9 cellular contexts compared by ENCODE assay signal in genomic region chr10:17805921-17806577, GRCh38. TPM values are rescaled to one million over a fixed set of nuclear protein-coding genes. Genes with fewer than 3 reads are reported as not detected.
A peak's percentile ranks its signal among the peaks of the same experiment; 100 is the strongest.
DNase-seq lines count a peak whose midpoint lies in the region; ATAC-seq, FAIRE-seq and TF ChIP-seq lines count a peak whose summit lies in the region.
"Had no signal": no experiment of that assay in that cellular context is flagged by ENCODE, and none has a peak within 500 bp of the region (broad histone marks: within the 10 kb centered on the region; RNA-seq: fewer than 3 reads in every experiment).

No MANE protein-coding gene starts in this region.

- H3K9me3 Mint-ChIP-seq in activated CD4-positive, alpha-beta memory T cell treated with anti-CD3 and anti-CD28 coated beads for 36 hours = no peaks in the 10 kb centered on the region
- no peaks in the 10 kb centered on the region for H3K9me3 Mint-ChIP-seq in activated CD4-positive, alpha-beta memory T cell treated with anti-CD3 and anti-CD28 coated beads, Interleukin-2, amount 10 ng/mL, durations not matched to agents 7 days and 5 days

- H3K27me3 Mint-ChIP-seq in activated CD4-positive, alpha-beta memory T cell treated with anti-CD3 and anti-CD28 coated beads for 36 hours = peaks cover 24% of the 10 kb centered on the region
- H3K27me3 Mint-ChIP-seq in activated CD4-positive, alpha-beta memory T cell treated with anti-CD3 and anti-CD28 coated beads, Interleukin-2, amount 10 ng/mL, durations not matched to agents 7 days and 5 days = peaks cover 13% of the 10 kb centered on the region

- H2AFZ ChIP-seq in smooth muscle cell (ENCODE audit: low read depth) = no peak overlapping the region

- DNase-seq in activated CD4-positive, alpha-beta memory T cell treated with anti-CD3 and anti-CD28 coated beads for 36 hours = peak; percentile 29
- no peak for DNase-seq in activated CD4-positive, alpha-beta memory T cell treated with anti-CD3 and anti-CD28 coated beads, Interleukin-2, amount 10 ng/mL, durations not matched to agents 7 days and 5 days
- DNase-seq in activated CD4-positive, alpha-beta T cell treated with anti-CD3 and anti-CD28 coated beads, Interleukin-2, amount 50 U/mL, for 48 hours = peak; percentile 26 to 28
- peak; percentile 3 for DNase-seq in stimulated activated CD4-positive, alpha-beta T cell treated with anti-CD3 and anti-CD28 coated beads, Interleukin-4, amount 100 ng/mL, for 1 hour
- DNase-seq in kidney (no peak), lower leg skin (ENCODE audit: low spot score in 2 of 2) (no peak), smooth muscle cell (lab: John Stamatoyannopoulos, UW; ENCODE audit: unreplicated experiment) (no peak)

- no peaks in the 10 kb centered on the region for H3K36me3 ChIP-seq in kidney (ENCODE audit: control insufficient read depth in 1 of 2, insufficient read depth in 2 of 2, low read length in 2 of 2)
- H3K36me3 ChIP-seq in smooth muscle cell (ENCODE audit: low read depth) = no peaks in the 10 kb centered on the region

- WGBS in lower leg skin, 2 donors = 54 to 71% methylated on average over 7 of the region's 7 CpGs
- WGBS in smooth muscle cell (ENCODE audit: low lambda C conversion rate) = 70% methylated on average over 7 of the region's 7 CpGs

- no peak for TF ChIP-seq POLR2A in lower leg skin (IDR thresholded peaks at IDR 0.05)

- H3K27me3 ChIP-seq in smooth muscle cell (ENCODE audit: low read depth) = no peaks in the 10 kb centered on the region

- no peak overlapping the region for H3K4me3 ChIP-seq in kidney (ENCODE audit: low read length in 2 of 2)
- H3K4me3 ChIP-seq in lower leg skin (ENCODE audit: low read depth, poor library complexity, severe bottlenecking) = no peak overlapping the region
- H3K4me3 ChIP-seq in smooth muscle cell = no peak overlapping the region

- CTCF ChIA-PET in activated CD4-positive, alpha-beta memory T cell treated with anti-CD3 and anti-CD28 coated beads for 36 hours (lab: Charles Lee) = no interaction called here
- CTCF ChIA-PET in activated CD4-positive, alpha-beta memory T cell treated with anti-CD3 and anti-CD28 coated beads, Interleukin-2, amount 10 ng/mL, durations not matched to agents 7 days and 5 days (lab: Charles Lee) = no interaction called here

- no peak overlapping the region for H3K4me3 Mint-ChIP-seq in activated CD4-positive, alpha-beta memory T cell treated with anti-CD3 and anti-CD28 coated beads for 36 hours
- no peak overlapping the region for H3K4me3 Mint-ChIP-seq in activated CD4-positive, alpha-beta memory T cell treated with anti-CD3 and anti-CD28 coated beads, Interleukin-2, amount 10 ng/mL, durations not matched to agents 7 days and 5 days

- no peaks in the 10 kb centered on the region for H3K79me2 ChIP-seq in smooth muscle cell (ENCODE audit: low read depth)

- H3K4me1 Mint-ChIP-seq in activated CD4-positive, alpha-beta memory T cell treated with anti-CD3 and anti-CD28 coated beads for 36 hours (ENCODE audit: low read depth) = peaks cover 15% of the 10 kb centered on the region
- H3K4me1 Mint-ChIP-seq in activated CD4-positive, alpha-beta memory T cell treated with anti-CD3 and anti-CD28 coated beads, Interleukin-2, amount 10 ng/mL, durations not matched to agents 7 days and 5 days = peaks cover 3% of the 10 kb centered on the region

- no peak overlapping the region for H3K9ac ChIP-seq in kidney (ENCODE audit: low read length in 2 of 2)
- no peak overlapping the region for H3K9ac ChIP-seq in smooth muscle cell (ENCODE audit: low read depth)

- H3K4me1 ChIP-seq in kidney (ENCODE audit: control insufficient read depth in 1 of 2, insufficient read depth in 1 of 2, low read depth in 1 of 2, low read length in 2 of 2) = no peaks in the 10 kb centered on the region
- no peaks in the 10 kb centered on the region for H3K4me1 ChIP-seq in smooth muscle cell (ENCODE audit: low read depth)

- H3K9me3 ChIP-seq in kidney (ENCODE audit: control insufficient read depth in 1 of 2, low read length in 2 of 2) = peaks cover 0 to 6% of the 10 kb centered on the region in 2 donors
- H3K9me3 ChIP-seq in smooth muscle cell (replicated peaks; ENCODE audit: low read depth) = no peaks in the 10 kb centered on the region

- no peak overlapping the region for H3K27ac Mint-ChIP-seq in activated CD4-positive, alpha-beta memory T cell treated with anti-CD3 and anti-CD28 coated beads for 36 hours
- H3K27ac Mint-ChIP-seq in activated CD4-positive, alpha-beta memory T cell treated with anti-CD3 and anti-CD28 coated beads, Interleukin-2, amount 10 ng/mL, durations not matched to agents 7 days and 5 days = no peak overlapping the region

- POLR2A ChIA-PET in activated CD4-positive, alpha-beta memory T cell treated with anti-CD3 and anti-CD28 coated beads for 36 hours (lab: Charles Lee) = no interaction called here
- POLR2A ChIA-PET in activated CD4-positive, alpha-beta memory T cell treated with anti-CD3 and anti-CD28 coated beads, Interleukin-2, amount 10 ng/mL, durations not matched to agents 7 days and 5 days (lab: Charles Lee) = no interaction called here

- no peaks in the 10 kb centered on the region for H3K36me3 Mint-ChIP-seq in activated CD4-positive, alpha-beta memory T cell treated with anti-CD3 and anti-CD28 coated beads for 36 hours
- no peaks in the 10 kb centered on the region for H3K36me3 Mint-ChIP-seq in activated CD4-positive, alpha-beta memory T cell treated with anti-CD3 and anti-CD28 coated beads, Interleukin-2, amount 10 ng/mL, durations not matched to agents 7 days and 5 days (ENCODE audit: low read depth)

- intact Hi-C loops in activated CD4-positive, alpha-beta memory T cell treated with anti-CD3 and anti-CD28 coated beads for 36 hours (cut with micrococcal nuclease) = no loop called here
- intact Hi-C loops in kidney (cut with DNase I) = no loop called here
- intact Hi-C loops in lower leg skin (cut with DNase I; ENCODE audit: low total_unique reads) = no loop called here

- H3K4me2 ChIP-seq in smooth muscle cell = no peak overlapping the region

- ATAC-seq in HG02678 (IDR thresholded peaks at IDR 0.05; ENCODE audit: unreplicated experiment) = peak; percentile 63

- H3K27ac ChIP-seq in kidney (ENCODE audit: low read depth in 2 of 2, low read length in 2 of 2) (no peak overlapping the region), smooth muscle cell (ENCODE audit: low read depth) (no peak overlapping the region)

- TF ChIP-seq CTCF in kidney (IDR thresholded peaks at IDR 0.05; ENCODE audit: borderline replicate concordance, extremely low read depth, insufficient read depth) (no peak), lower leg skin (IDR thresholded peaks at IDR 0.05) (no peak), smooth muscle cell (IDR thresholded peaks at IDR 0.05; ENCODE audit: borderline replicate concordance, insufficient read depth, poor library complexity, severe bottlenecking) (no peak)

- no peak for FAIRE-seq in kidney (lab: Jason Lieb, UNC)
- FAIRE-seq: endometrium had no signal

- H4K20me1 ChIP-seq in smooth muscle cell (ENCODE audit: low read depth) = no peaks in the 10 kb centered on the region

- H3F3A ChIP-seq in smooth muscle cell (ENCODE audit: low read depth) = no peaks in the 10 kb centered on the region

RNA-seq across cellular contexts. Expression of gene MRC1, which starts 3.1 kb away (rescaled TPM):
- under 1 TPM in 1 of 2 experiments, not detected in 1; 0.05 TPM for total RNA-seq in activated CD4-positive, alpha-beta memory T cell treated with anti-CD3 and anti-CD28 coated beads for 36 hours
- total RNA-seq in activated CD4-positive, alpha-beta memory T cell treated with anti-CD3 and anti-CD28 coated beads, Interleukin-2, amount 10 ng/mL, durations not matched to agents 7 days and 5 days = not detected
- total RNA-seq in kidney = 67.8 TPM
- 3.4 TPM for polyA plus RNA-seq in kidney (ENCODE audit: insufficient read depth, low read depth, low replicate concordance)
- total RNA-seq in lower leg skin = 10 to 100 TPM in 1 of 4 donors, 1 to 10 TPM in 3; 4.9 to 19.2 (median 8.6) TPM
- not detected in 2 replicates for total RNA-seq in smooth muscle cell
- polyA plus RNA-seq in smooth muscle cell = not detected in 2 replicates

RNA-seq across cellular contexts. Expression of gene TMEM236, which starts 54.0 kb away (rescaled TPM):
- total RNA-seq in activated CD4-positive, alpha-beta memory T cell treated with anti-CD3 and anti-CD28 coated beads for 36 hours = under 1 TPM; 0.07 to 0.10 TPM
- total RNA-seq in activated CD4-positive, alpha-beta memory T cell treated with anti-CD3 and anti-CD28 coated beads, Interleukin-2, amount 10 ng/mL, durations not matched to agents 7 days and 5 days = under 1 TPM; 0.08 to 0.15 TPM
- 1.9 TPM for total RNA-seq in kidney
- 0.09 TPM for polyA plus RNA-seq in kidney (ENCODE audit: insufficient read depth, low read depth, low replicate concordance)
- total RNA-seq in lower leg skin = under 1 TPM; 0.08 to 0.95 (median 0.55) TPM
- total RNA-seq in smooth muscle cell = 0.09 and 0.18 TPM in 2 replicates
- polyA plus RNA-seq in smooth muscle cell = not detected in 2 replicates

Comparison
In these comparisons a context has a peak if more than half of its experiments do, and no peak if none do; other contexts are left out.
1. DNase-seq: peak in activated CD4-positive, alpha-beta memory T cell treated with anti-CD3 and anti-CD28 coated beads for 36 hours (single experiment), activated CD4-positive, alpha-beta T cell treated with anti-CD3 and anti-CD28 coated beads, Interleukin-2, amount 50 U/mL, for 48 hours (2 of 2) and stimulated activated CD4-positive, alpha-beta T cell treated with anti-CD3 and anti-CD28 coated beads, Interleukin-4, amount 100 ng/mL, for 1 hour (single experiment); none in activated CD4-positive, alpha-beta memory T cell treated with anti-CD3 and anti-CD28 coated beads, Interleukin-2, amount 10 ng/mL, durations not matched to agents 7 days and 5 days (single experiment), kidney (single experiment), lower leg skin (0 of 2) and smooth muscle cell (single experiment).